Comparison of ENCODE assay signal across 21 cellular contexts in the genomic region with DNA sequence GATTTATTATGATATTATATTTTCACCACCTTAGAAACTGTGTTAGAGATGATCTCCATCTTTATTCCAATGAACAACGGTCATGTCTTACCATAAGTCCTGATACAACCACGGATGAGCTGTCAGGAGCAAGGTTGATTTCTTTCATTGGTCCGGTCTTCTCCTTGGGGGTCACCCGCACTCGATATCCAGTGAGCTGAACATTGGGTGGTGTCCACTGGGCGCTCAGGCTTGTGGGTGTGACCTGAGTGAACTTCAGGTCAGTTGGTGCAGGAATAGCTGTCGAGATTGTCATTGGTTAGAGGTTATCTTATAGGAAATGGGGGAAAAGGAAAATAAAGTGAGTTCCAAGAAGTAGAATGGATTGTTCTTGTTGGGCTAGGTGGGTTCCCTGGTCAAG.
"Had no signal": no experiment of that assay in that cellular context is flagged by ENCODE, and none has a peak within 500 bp of the region (broad histone marks: within the 10 kb centered on the region; RNA-seq: fewer than 3 reads in every experiment).

No MANE protein-coding gene starts in this region.

- H3K27me3 Mint-ChIP-seq: naive thymus-derived CD4-positive, alpha-beta T cell had no signal

- ATAC-seq: left colon; left ventricle myocardium superior; naive thymus-derived CD4-positive, alpha-beta T cell had no signal

- DNase-seq: effector CD4-positive, alpha-beta T cell; endodermal cell; heart left ventricle; hippocampal formation; left colon; left ventricle myocardium superior; mesendoderm; naive thymus-derived CD4-positive, alpha-beta T cell; nephron progenitor cell; posterior cingulate gyrus; sigmoid colon; stimulated activated CD4-positive, alpha-beta T cell treated with anti-CD3 and anti-CD28 coated beads, Interleukin-12 subunit alpha, Interleukin-12 subunit beta, amount 100 ng/mL, for 4 hours; stimulated activated naive CD4-positive, alpha-beta T cell; stomach; substantia nigra; transverse colon had no signal

- H3K9me3 Mint-ChIP-seq: endodermal cell, nephron progenitor cell had no signal

- H3K4me3 ChIP-seq: coronary artery, heart left ventricle, lung, right atrium auricular region, sigmoid colon, skin epidermis, stomach, thoracic aorta, transverse colon had no signal

- H3K27me3 ChIP-seq: heart left ventricle, right atrium auricular region, sigmoid colon, stomach, transverse colon had no signal

- H3K4me3 Mint-ChIP-seq: endodermal cell; naive thymus-derived CD4-positive, alpha-beta T cell; nephron progenitor cell had no signal

- H3K4me1 ChIP-seq: heart left ventricle, right atrium auricular region, sigmoid colon, stomach, transverse colon had no signal

- H3K27ac Mint-ChIP-seq: endodermal cell; naive thymus-derived CD4-positive, alpha-beta T cell had no signal

- H3K4me1 Mint-ChIP-seq: endodermal cell; naive thymus-derived CD4-positive, alpha-beta T cell; nephron progenitor cell had no signal

- H3K9me3 ChIP-seq: heart left ventricle, right atrium auricular region, sigmoid colon, stomach, thoracic aorta, transverse colon had no signal

- H3K27ac ChIP-seq: coronary artery, heart left ventricle, right atrium auricular region, skin epidermis, stomach, thoracic aorta, transverse colon had no signal
